Comparison of ENCODE assay signal across 1 cellular context in the genomic region with DNA sequence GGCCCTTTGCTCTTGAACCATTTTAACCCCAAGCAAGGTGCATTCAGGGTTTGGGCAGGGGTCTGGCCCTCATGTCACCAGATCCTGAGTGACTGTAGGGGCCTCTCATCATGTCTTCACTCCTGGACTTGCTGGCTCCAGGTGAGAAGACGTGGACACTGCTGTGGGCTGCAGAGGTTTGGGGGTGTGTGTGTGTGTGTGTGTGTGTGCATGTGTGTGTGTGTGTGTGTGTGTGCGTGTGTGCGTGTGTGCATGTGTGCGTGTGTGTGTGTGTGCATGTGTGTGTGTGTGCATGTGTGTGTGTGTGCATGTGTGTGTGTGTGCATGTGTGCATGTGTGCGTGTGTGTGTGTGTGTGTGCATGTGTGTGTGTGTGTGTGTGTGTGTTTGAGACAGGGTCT. TPM values are rescaled to one million over a fixed set of nuclear protein-coding genes. Genes with fewer than 3 reads are reported as not detected.
"Had no signal": no experiment of that assay in that cellular context is flagged by ENCODE, and none has a peak within 500 bp of the region (broad histone marks: within the 10 kb centered on the region; RNA-seq: fewer than 3 reads in every experiment).

No MANE protein-coding gene starts in this region.

RNA-seq across cellular contexts. Expression of a gene that starts 50.0 kb away (rescaled TPM):
- total RNA-seq: M059J had no signal
